ENCODE assay signal across 1 cellular context in the genomic region with DNA sequence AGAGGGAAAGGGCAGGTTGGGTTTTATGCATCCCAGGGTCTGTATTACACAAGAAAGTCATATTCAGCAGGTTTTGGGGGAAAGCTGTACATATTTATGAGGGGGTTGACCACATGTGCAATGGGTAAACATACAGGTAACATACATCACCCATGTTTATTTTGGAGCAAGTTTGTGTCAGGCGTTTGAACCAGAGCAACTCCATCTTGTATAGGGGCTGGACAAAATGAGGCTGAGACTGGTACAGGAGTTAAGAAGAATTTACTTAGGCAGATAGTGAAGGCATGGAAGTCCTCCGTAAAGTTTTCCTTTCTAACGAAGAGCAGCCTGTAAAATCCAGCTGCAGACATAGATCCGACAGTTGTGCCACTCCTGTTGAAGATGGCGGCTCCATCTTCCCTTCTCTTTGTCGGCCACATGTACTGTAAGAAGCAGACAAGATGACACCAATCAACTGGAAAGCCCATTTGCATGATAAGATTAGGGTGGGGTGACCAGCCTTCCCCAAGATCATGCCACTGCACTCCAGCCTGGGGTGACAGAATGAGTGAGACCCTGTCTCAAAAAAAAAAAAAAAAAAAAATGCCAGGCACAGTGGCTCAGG.
A peak's percentile ranks its signal among the peaks of the same experiment; 100 is the strongest.
TF ChIP-seq lines count a peak whose summit lies in the region.

No MANE protein-coding gene starts in this region.

TF ChIP-seq in K562, 482 proteins besides CTCF, POLR2A, EP300 and RAD21 (continued from another document and continues in another):
- TF ChIP-seq, protein P1, sequence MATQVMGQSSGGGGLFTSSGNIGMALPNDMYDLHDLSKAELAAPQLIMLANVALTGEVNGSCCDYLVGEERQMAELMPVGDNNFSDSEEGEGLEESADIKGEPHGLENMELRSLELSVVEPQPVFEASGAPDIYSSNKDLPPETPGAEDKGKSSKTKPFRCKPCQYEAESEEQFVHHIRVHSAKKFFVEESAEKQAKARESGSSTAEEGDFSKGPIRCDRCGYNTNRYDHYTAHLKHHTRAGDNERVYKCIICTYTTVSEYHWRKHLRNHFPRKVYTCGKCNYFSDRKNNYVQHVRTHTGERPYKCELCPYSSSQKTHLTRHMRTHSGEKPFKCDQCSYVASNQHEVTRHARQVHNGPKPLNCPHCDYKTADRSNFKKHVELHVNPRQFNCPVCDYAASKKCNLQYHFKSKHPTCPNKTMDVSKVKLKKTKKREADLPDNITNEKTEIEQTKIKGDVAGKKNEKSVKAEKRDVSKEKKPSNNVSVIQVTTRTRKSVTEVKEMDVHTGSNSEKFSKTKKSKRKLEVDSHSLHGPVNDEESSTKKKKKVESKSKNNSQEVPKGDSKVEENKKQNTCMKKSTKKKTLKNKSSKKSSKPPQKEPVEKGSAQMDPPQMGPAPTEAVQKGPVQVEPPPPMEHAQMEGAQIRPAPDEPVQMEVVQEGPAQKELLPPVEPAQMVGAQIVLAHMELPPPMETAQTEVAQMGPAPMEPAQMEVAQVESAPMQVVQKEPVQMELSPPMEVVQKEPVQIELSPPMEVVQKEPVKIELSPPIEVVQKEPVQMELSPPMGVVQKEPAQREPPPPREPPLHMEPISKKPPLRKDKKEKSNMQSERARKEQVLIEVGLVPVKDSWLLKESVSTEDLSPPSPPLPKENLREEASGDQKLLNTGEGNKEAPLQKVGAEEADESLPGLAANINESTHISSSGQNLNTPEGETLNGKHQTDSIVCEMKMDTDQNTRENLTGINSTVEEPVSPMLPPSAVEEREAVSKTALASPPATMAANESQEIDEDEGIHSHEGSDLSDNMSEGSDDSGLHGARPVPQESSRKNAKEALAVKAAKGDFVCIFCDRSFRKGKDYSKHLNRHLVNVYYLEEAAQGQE (CRISPR knock-in tag; IDR thresholded peaks at IDR 0.05; ENCODE audit: low read depth) = no peak
- TF ChIP-seq, protein P2, sequence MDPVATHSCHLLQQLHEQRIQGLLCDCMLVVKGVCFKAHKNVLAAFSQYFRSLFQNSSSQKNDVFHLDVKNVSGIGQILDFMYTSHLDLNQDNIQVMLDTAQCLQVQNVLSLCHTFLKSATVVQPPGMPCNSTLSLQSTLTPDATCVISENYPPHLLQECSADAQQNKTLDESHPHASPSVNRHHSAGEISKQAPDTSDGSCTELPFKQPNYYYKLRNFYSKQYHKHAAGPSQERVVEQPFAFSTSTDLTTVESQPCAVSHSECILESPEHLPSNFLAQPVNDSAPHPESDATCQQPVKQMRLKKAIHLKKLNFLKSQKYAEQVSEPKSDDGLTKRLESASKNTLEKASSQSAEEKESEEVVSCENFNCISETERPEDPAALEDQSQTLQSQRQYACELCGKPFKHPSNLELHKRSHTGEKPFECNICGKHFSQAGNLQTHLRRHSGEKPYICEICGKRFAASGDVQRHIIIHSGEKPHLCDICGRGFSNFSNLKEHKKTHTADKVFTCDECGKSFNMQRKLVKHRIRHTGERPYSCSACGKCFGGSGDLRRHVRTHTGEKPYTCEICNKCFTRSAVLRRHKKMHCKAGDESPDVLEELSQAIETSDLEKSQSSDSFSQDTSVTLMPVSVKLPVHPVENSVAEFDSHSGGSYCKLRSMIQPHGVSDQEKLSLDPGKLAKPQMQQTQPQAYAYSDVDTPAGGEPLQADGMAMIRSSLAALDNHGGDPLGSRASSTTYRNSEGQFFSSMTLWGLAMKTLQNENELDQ (CRISPR knock-in tag; IDR thresholded peaks at IDR 0.05; ENCODE audit: borderline replicate concordance) = no peak
- no peak for TF ChIP-seq NCOA6 (IDR thresholded peaks at IDR 0.05)
- TF ChIP-seq NFE2L1 (tag; IDR thresholded peaks at IDR 0.05; ENCODE audit: borderline replicate concordance, low read depth) = peak; percentile 40; the same call in 1 of the 2 replicates
- TF ChIP-seq, protein P3, sequence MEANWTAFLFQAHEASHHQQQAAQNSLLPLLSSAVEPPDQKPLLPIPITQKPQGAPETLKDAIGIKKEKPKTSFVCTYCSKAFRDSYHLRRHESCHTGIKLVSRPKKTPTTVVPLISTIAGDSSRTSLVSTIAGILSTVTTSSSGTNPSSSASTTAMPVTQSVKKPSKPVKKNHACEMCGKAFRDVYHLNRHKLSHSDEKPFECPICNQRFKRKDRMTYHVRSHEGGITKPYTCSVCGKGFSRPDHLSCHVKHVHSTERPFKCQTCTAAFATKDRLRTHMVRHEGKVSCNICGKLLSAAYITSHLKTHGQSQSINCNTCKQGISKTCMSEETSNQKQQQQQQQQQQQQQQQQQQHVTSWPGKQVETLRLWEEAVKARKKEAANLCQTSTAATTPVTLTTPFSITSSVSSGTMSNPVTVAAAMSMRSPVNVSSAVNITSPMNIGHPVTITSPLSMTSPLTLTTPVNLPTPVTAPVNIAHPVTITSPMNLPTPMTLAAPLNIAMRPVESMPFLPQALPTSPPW (CRISPR knock-in tag; IDR thresholded peaks at IDR 0.05) = no peak; the same call in 1 of the 2 replicates
- no peak for TF ChIP-seq MTA3 (IDR thresholded peaks at IDR 0.05; ENCODE audit: borderline replicate concordance)
- TF ChIP-seq SRF (CRISPR knock-in tag; IDR thresholded peaks at IDR 0.05) = 0 out of 4 replicates have a peak, but pooled peaks of 1 of the 2 experiments have one; percentile 60
- peak; percentile 84 for TF ChIP-seq ZNF175 (CRISPR knock-in tag; IDR thresholded peaks at IDR 0.05; ENCODE audit: low read depth)
- no peak for TF ChIP-seq NR2C1 (IDR thresholded peaks at IDR 0.05)
- TF ChIP-seq NR2C1 (tag; IDR thresholded peaks at IDR 0.05) = peak; percentile 90
- TF ChIP-seq, protein P4, sequence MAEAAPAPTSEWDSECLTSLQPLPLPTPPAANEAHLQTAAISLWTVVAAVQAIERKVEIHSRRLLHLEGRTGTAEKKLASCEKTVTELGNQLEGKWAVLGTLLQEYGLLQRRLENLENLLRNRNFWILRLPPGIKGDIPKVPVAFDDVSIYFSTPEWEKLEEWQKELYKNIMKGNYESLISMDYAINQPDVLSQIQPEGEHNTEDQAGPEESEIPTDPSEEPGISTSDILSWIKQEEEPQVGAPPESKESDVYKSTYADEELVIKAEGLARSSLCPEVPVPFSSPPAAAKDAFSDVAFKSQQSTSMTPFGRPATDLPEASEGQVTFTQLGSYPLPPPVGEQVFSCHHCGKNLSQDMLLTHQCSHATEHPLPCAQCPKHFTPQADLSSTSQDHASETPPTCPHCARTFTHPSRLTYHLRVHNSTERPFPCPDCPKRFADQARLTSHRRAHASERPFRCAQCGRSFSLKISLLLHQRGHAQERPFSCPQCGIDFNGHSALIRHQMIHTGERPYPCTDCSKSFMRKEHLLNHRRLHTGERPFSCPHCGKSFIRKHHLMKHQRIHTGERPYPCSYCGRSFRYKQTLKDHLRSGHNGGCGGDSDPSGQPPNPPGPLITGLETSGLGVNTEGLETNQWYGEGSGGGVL (CRISPR knock-in tag; IDR thresholded peaks at IDR 0.05) = peak; percentile 90
- TF ChIP-seq PHB2 (IDR thresholded peaks at IDR 0.05; ENCODE audit: low read depth) = no peak
- no peak for TF ChIP-seq FIP1L1 (IDR thresholded peaks at IDR 0.05; ENCODE audit: low read depth, low read length, poor library complexity, severe bottlenecking)
- TF ChIP-seq PYGO2 (tag; IDR thresholded peaks at IDR 0.05) = peak; percentile 93
- TF ChIP-seq, protein P5, sequence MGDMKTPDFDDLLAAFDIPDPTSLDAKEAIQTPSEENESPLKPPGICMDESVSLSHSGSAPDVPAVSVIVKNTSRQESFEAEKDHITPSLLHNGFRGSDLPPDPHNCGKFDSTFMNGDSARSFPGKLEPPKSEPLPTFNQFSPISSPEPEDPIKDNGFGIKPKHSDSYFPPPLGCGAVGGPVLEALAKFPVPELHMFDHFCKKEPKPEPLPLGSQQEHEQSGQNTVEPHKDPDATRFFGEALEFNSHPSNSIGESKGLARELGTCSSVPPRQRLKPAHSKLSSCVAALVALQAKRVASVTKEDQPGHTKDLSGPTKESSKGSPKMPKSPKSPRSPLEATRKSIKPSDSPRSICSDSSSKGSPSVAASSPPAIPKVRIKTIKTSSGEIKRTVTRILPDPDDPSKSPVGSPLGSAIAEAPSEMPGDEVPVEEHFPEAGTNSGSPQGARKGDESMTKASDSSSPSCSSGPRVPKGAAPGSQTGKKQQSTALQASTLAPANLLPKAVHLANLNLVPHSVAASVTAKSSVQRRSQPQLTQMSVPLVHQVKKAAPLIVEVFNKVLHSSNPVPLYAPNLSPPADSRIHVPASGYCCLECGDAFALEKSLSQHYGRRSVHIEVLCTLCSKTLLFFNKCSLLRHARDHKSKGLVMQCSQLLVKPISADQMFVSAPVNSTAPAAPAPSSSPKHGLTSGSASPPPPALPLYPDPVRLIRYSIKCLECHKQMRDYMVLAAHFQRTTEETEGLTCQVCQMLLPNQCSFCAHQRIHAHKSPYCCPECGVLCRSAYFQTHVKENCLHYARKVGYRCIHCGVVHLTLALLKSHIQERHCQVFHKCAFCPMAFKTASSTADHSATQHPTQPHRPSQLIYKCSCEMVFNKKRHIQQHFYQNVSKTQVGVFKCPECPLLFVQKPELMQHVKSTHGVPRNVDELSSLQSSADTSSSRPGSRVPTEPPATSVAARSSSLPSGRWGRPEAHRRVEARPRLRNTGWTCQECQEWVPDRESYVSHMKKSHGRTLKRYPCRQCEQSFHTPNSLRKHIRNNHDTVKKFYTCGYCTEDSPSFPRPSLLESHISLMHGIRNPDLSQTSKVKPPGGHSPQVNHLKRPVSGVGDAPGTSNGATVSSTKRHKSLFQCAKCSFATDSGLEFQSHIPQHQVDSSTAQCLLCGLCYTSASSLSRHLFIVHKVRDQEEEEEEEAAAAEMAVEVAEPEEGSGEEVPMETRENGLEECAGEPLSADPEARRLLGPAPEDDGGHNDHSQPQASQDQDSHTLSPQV (IDR thresholded peaks at IDR 0.05) = peak; percentile 99
- TF ChIP-seq, protein P6, sequence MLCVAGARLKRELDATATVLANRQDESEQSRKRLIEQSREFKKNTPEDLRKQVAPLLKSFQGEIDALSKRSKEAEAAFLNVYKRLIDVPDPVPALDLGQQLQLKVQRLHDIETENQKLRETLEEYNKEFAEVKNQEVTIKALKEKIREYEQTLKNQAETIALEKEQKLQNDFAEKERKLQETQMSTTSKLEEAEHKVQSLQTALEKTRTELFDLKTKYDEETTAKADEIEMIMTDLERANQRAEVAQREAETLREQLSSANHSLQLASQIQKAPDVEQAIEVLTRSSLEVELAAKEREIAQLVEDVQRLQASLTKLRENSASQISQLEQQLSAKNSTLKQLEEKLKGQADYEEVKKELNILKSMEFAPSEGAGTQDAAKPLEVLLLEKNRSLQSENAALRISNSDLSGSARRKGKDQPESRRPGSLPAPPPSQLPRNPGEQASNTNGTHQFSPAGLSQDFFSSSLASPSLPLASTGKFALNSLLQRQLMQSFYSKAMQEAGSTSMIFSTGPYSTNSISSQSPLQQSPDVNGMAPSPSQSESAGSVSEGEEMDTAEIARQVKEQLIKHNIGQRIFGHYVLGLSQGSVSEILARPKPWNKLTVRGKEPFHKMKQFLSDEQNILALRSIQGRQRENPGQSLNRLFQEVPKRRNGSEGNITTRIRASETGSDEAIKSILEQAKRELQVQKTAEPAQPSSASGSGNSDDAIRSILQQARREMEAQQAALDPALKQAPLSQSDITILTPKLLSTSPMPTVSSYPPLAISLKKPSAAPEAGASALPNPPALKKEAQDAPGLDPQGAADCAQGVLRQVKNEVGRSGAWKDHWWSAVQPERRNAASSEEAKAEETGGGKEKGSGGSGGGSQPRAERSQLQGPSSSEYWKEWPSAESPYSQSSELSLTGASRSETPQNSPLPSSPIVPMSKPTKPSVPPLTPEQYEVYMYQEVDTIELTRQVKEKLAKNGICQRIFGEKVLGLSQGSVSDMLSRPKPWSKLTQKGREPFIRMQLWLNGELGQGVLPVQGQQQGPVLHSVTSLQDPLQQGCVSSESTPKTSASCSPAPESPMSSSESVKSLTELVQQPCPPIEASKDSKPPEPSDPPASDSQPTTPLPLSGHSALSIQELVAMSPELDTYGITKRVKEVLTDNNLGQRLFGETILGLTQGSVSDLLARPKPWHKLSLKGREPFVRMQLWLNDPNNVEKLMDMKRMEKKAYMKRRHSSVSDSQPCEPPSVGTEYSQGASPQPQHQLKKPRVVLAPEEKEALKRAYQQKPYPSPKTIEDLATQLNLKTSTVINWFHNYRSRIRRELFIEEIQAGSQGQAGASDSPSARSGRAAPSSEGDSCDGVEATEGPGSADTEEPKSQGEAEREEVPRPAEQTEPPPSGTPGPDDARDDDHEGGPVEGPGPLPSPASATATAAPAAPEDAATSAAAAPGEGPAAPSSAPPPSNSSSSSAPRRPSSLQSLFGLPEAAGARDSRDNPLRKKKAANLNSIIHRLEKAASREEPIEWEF (CRISPR knock-in tag; IDR thresholded peaks at IDR 0.05) = peak; percentile 95
- peak; percentile 95 for TF ChIP-seq ZNF311 (CRISPR knock-in tag; IDR thresholded peaks at IDR 0.05)
- peak in 1 of 2 experiments; percentile 91; a peak in 2 of 4 replicates for TF ChIP-seq TEAD1 (CRISPR knock-in tag; IDR thresholded peaks at IDR 0.05)
- TF ChIP-seq, protein P7, sequence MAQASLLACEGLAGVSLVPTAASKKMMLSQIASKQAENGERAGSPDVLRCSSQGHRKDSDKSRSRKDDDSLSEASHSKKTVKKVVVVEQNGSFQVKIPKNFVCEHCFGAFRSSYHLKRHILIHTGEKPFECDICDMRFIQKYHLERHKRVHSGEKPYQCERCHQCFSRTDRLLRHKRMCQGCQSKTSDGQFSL (CRISPR knock-in tag; IDR thresholded peaks at IDR 0.05) = no peak
- TF ChIP-seq, protein P7 (tag; IDR thresholded peaks at IDR 0.05) = peak in 1 of 2 experiments; percentile 96; a peak in 2 of 4 replicates
- TF ChIP-seq HNRNPL (IDR thresholded peaks at IDR 0.05; ENCODE audit: low read depth, low read length) = no peak
- TF ChIP-seq, protein P8, sequence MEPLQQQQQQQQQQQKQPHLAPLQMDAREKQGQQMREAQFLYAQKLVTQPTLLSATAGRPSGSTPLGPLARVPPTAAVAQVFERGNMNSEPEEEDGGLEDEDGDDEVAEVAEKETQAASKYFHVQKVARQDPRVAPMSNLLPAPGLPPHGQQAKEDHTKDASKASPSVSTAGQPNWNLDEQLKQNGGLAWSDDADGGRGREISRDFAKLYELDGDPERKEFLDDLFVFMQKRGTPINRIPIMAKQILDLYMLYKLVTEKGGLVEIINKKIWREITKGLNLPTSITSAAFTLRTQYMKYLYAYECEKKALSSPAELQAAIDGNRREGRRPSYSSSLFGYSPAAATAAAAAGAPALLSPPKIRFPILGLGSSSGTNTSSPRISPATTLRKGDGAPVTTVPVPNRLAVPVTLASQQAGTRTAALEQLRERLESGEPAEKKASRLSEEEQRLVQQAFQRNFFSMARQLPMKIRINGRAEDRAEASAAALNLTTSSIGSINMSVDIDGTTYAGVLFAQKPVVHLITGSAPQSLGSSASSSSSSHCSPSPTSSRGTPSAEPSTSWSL (CRISPR knock-in tag; IDR thresholded peaks at IDR 0.05; ENCODE audit: borderline replicate concordance) = peak; percentile 87; the same call in 1 of the 2 replicates
- TF ChIP-seq ZNF77 (CRISPR knock-in tag; IDR thresholded peaks at IDR 0.05) = no peak
- TF ChIP-seq, protein P9, sequence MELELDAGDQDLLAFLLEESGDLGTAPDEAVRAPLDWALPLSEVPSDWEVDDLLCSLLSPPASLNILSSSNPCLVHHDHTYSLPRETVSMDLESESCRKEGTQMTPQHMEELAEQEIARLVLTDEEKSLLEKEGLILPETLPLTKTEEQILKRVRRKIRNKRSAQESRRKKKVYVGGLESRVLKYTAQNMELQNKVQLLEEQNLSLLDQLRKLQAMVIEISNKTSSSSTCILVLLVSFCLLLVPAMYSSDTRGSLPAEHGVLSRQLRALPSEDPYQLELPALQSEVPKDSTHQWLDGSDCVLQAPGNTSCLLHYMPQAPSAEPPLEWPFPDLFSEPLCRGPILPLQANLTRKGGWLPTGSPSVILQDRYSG (tag; conservative IDR thresholded peaks at IDR 0.05; ENCODE audit: low read depth) = peak; percentile 99
- TF ChIP-seq MECOM (CRISPR knock-in tag; IDR thresholded peaks at IDR 0.05) = peak; percentile 98
- no peak for TF ChIP-seq SIRT6 (IDR thresholded peaks at IDR 0.05; ENCODE audit: low read depth, low read length)
